In genomic region chr3:29283297-29283681, GRCh38 we compare ENCODE assay signal across 11 cellular contexts. TPM values are rescaled to one million over a fixed set of nuclear protein-coding genes. Genes with fewer than 3 reads are reported as not detected.
A peak's percentile ranks its signal among the peaks of the same experiment; 100 is the strongest.
DNase-seq lines count a peak whose midpoint lies in the region; ATAC-seq and TF ChIP-seq lines count a peak whose summit lies in the region.
"Had no signal": no experiment of that assay in that cellular context is flagged by ENCODE, and none has a peak within 500 bp of the region (broad histone marks: within the 10 kb centered on the region; RNA-seq: fewer than 3 reads in every experiment).

No MANE protein-coding gene starts in this region.

- peak; percentile 3 for DNase-seq in DMS79 treated with DMSO at 0.1 percent for 48 hours (lab: John Stamatoyannopoulos, UW)
- DNase-seq in DMS79 (lab: John Stamatoyannopoulos, UW): no peak
- DNase-seq in WTC11 (ENCODE audit: low spot score): no peak
- no peak for DNase-seq in foreskin keratinocyte
- no peak for DNase-seq in stimulated activated effector memory CD8-positive, alpha-beta T cell treated with anti-CD3 and anti-CD28 coated beads, Interleukin-12 subunit alpha, Interleukin-12 subunit beta, amount 100 ng/mL, for 72 hours (ENCODE audit: low spot score in 2 of 2)
- DNase-seq in NCI-H69 (lab: John Stamatoyannopoulos, UW): no peak
- no peak for DNase-seq in substantia nigra (lab: John Stamatoyannopoulos, UW)
- DNase-seq: activated CD4-positive, alpha-beta T cell treated with anti-CD3 and anti-CD28 coated beads for 1 hour; stimulated activated CD8-positive, alpha-beta memory T cell treated with anti-CD3 and anti-CD28 coated beads, Interleukin-4, amount 100 ng/mL, for 48 hours had no signal

- no peaks in the 10 kb centered on the region for H3K9me3 Mint-ChIP-seq in WTC11
- H3K9me3 Mint-ChIP-seq in stimulated activated effector memory CD8-positive, alpha-beta T cell treated with anti-CD3 and anti-CD28 coated beads, Interleukin-12 subunit alpha, Interleukin-12 subunit beta, amount 100 ng/mL, for 72 hours: peaks cover 3% of the 10 kb centered on the region

- TF ChIP-seq CTCF in WTC11 (IDR thresholded peaks at IDR 0.05) (no peak), foreskin keratinocyte (conservative IDR thresholded peaks at IDR 0.05) (no peak)

- peaks cover 13% of the 10 kb centered on the region for H3K4me1 ChIP-seq in foreskin keratinocyte

- H3K27ac Mint-ChIP-seq in WTC11: peak overlapping the region; percentile 13
- peak overlapping the region; percentile 1 for H3K27ac Mint-ChIP-seq in stimulated activated effector memory CD8-positive, alpha-beta T cell treated with anti-CD3 and anti-CD28 coated beads, Interleukin-12 subunit alpha, Interleukin-12 subunit beta, amount 100 ng/mL, for 72 hours

- no peaks in the 10 kb centered on the region for H3K36me3 Mint-ChIP-seq in WTC11
- H3K36me3 Mint-ChIP-seq in stimulated activated effector memory CD8-positive, alpha-beta T cell treated with anti-CD3 and anti-CD28 coated beads, Interleukin-12 subunit alpha, Interleukin-12 subunit beta, amount 100 ng/mL, for 72 hours: no peaks in the 10 kb centered on the region

- POLR2A ChIA-PET in WTC11 (lab: Charles Lee): no interaction called here

- peaks cover 81% of the 10 kb centered on the region for H3K4me1 Mint-ChIP-seq in WTC11
- peaks cover 31% of the 10 kb centered on the region for H3K4me1 Mint-ChIP-seq in stimulated activated effector memory CD8-positive, alpha-beta T cell treated with anti-CD3 and anti-CD28 coated beads, Interleukin-12 subunit alpha, Interleukin-12 subunit beta, amount 100 ng/mL, for 72 hours

- H3K27me3 ChIP-seq in foreskin keratinocyte: no peaks in the 10 kb centered on the region

- no peaks in the 10 kb centered on the region for H3K27me3 Mint-ChIP-seq in WTC11 (ENCODE audit: low read depth)

- peak overlapping the region; percentile 78 for H3K4me3 Mint-ChIP-seq in WTC11
- H3K4me3 Mint-ChIP-seq in stimulated activated effector memory CD8-positive, alpha-beta T cell treated with anti-CD3 and anti-CD28 coated beads, Interleukin-12 subunit alpha, Interleukin-12 subunit beta, amount 100 ng/mL, for 72 hours: peak overlapping the region; percentile 80

- CTCF ChIA-PET in WTC11 (lab: Charles Lee): no interaction called here

- H3K27ac ChIP-seq in foreskin keratinocyte (peak overlapping the region; percentile 77), substantia nigra (ENCODE audit: low read depth, low read length, poor library complexity, severe bottlenecking) (no peak overlapping the region)
- H3K27ac ChIP-seq: 22Rv1 had no signal

- ATAC-seq in WTC11 (no peak), foreskin keratinocyte (no peak), HG03095 (IDR thresholded peaks at IDR 0.05; ENCODE audit: unreplicated experiment) (no peak)
- ATAC-seq in stimulated activated effector memory CD8-positive, alpha-beta T cell treated with anti-CD3 and anti-CD28 coated beads, Interleukin-12 subunit alpha, Interleukin-12 subunit beta, amount 100 ng/mL, for 72 hours: peak; percentile 60

TF ChIP-seq in WTC11, 78 proteins besides CTCF, POLR2A, EP300 and RAD21 (continues in another document):
- TF ChIP-seq PREB (CRISPR knock-in tag; IDR thresholded peaks at IDR 0.05; ENCODE audit: borderline replicate concordance) (no peak), PRRX2 (CRISPR knock-in tag; IDR thresholded peaks at IDR 0.05) (no peak), SP1 (CRISPR knock-in tag; conservative IDR thresholded peaks at IDR 0.05) (no peak), ZMAT4 (CRISPR knock-in tag; IDR thresholded peaks at IDR 0.05) (no peak), ZNF512 (CRISPR knock-in tag; IDR thresholded peaks at IDR 0.05; ENCODE audit: borderline replicate concordance) (no peak), AR (CRISPR knock-in tag; IDR thresholded peaks at IDR 0.05) (no peak), NFYB (CRISPR knock-in tag; conservative IDR thresholded peaks at IDR 0.05; ENCODE audit: low read depth) (no peak), MAX (CRISPR knock-in tag; IDR thresholded peaks at IDR 0.05) (no peak), IRF1 (CRISPR knock-in tag; IDR thresholded peaks at IDR 0.05) (no peak), ZNF423 (CRISPR knock-in tag; IDR thresholded peaks at IDR 0.05) (no peak), SMAD3 (CRISPR knock-in tag; IDR thresholded peaks at IDR 0.05; ENCODE audit: borderline replicate concordance) (no peak), CDX4 (CRISPR knock-in tag; IDR thresholded peaks at IDR 0.05; ENCODE audit: borderline replicate concordance) (no peak), NFE2L1 (CRISPR knock-in tag; IDR thresholded peaks at IDR 0.05) (no peak), FOXK1 (CRISPR knock-in tag; IDR thresholded peaks at IDR 0.05) (no peak)

RNA-seq across cellular contexts. Expression of gene RBMS3, which starts 2.4 kb away (rescaled TPM):
- total RNA-seq in WTC11 (2021) (5.0 to 8.7 TPM (median 6.7 TPM) in 3 replicates), foreskin keratinocyte (9.6 and 11.1 TPM in 2 replicates)
- 1.8 and 3.0 TPM in 2 replicates for polyA plus RNA-seq in foreskin keratinocyte
